In genomic region chr6:10403385-10404106, GRCh38 we compare ENCODE assay signal across 1 cellular context.
A peak's percentile ranks its signal among the peaks of the same experiment; 100 is the strongest.
TF ChIP-seq lines count a peak whose summit lies in the region.

No MANE protein-coding gene starts in this region.

TF ChIP-seq in K562, 482 proteins besides CTCF, POLR2A, EP300 and RAD21 (continued from another document and continues in another):
- TF ChIP-seq, protein P1, sequence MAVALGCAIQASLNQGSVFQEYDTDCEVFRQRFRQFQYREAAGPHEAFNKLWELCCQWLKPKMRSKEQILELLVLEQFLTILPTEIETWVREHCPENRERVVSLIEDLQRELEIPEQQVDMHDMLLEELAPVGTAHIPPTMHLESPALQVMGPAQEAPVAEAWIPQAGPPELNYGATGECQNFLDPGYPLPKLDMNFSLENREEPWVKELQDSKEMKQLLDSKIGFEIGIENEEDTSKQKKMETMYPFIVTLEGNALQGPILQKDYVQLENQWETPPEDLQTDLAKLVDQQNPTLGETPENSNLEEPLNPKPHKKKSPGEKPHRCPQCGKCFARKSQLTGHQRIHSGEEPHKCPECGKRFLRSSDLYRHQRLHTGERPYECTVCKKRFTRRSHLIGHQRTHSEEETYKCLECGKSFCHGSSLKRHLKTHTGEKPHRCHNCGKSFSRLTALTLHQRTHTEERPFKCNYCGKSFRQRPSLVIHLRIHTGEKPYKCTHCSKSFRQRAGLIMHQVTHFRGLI (CRISPR knock-in tag; IDR thresholded peaks at IDR 0.05): peak; percentile 52; the same call in 1 of the 2 replicates
- TF ChIP-seq FOSL1 (tag; conservative IDR thresholded peaks at IDR 0.05) (no peak; the same call in 1 of the 2 replicates), CBFA2T2 (conservative IDR thresholded peaks at IDR 0.05) (no peak), XRCC5 (IDR thresholded peaks at IDR 0.05; ENCODE audit: low read depth, low read length) (no peak), CBFA2T3 (IDR thresholded peaks at IDR 0.05) (no peak), TCF3 (CRISPR knock-in tag; IDR thresholded peaks at IDR 0.05) (0 out of 2 replicates have a peak, but pooled peaks have one; percentile 5), DLX4 (CRISPR knock-in tag; IDR thresholded peaks at IDR 0.05) (no peak), FOXK1 (CRISPR knock-in tag; IDR thresholded peaks at IDR 0.05; ENCODE audit: borderline replicate concordance) (0 out of 2 replicates have a peak, but pooled peaks have one; percentile 18), HNRNPL (IDR thresholded peaks at IDR 0.05; ENCODE audit: low read depth, low read length) (no peak), ZBTB8A (IDR thresholded peaks at IDR 0.05; ENCODE audit: partially characterized antibody) (no peak), ETV6 (IDR thresholded peaks at IDR 0.05; ENCODE audit: borderline replicate concordance in 1 of 2, low read depth in 2 of 2, low read length in 1 of 2) (no peak), ETV6 (CRISPR knock-in tag; IDR thresholded peaks at IDR 0.05; ENCODE audit: borderline replicate concordance) (no peak), E2F6 (IDR thresholded peaks at IDR 0.05; ENCODE audit: borderline replicate concordance in 1 of 2, extremely low read depth in 1 of 2, insufficient read depth in 1 of 2, insufficient read length in 1 of 2, low read depth in 1 of 2, low read length in 1 of 2, poor library complexity in 1 of 2, severe bottlenecking in 1 of 2) (no peak), RB1 (IDR thresholded peaks at IDR 0.05; ENCODE audit: low read depth) (no peak), ZNF76 (CRISPR knock-in tag; IDR thresholded peaks at IDR 0.05; ENCODE audit: borderline replicate concordance) (no peak), NCOA2 (IDR thresholded peaks at IDR 0.05; ENCODE audit: partially characterized antibody in 2 of 2) (peak in 1 of 2 experiments; percentile 33), KAT8 (IDR thresholded peaks at IDR 0.05; ENCODE audit: low read depth) (no peak), RCOR1 (IDR thresholded peaks at IDR 0.05; ENCODE audit: borderline replicate concordance in 1 of 2, low read depth in 2 of 2, low read length in 2 of 2) (no peak), ZNF133 (CRISPR knock-in tag; IDR thresholded peaks at IDR 0.05) (0 out of 2 replicates have a peak, but pooled peaks have one; percentile 50), ZNF717 (CRISPR knock-in tag; IDR thresholded peaks at IDR 0.05) (no peak), ETV5 (CRISPR knock-in tag; IDR thresholded peaks at IDR 0.05; ENCODE audit: low read depth) (peak; percentile 81), ZNF699 (CRISPR knock-in tag; IDR thresholded peaks at IDR 0.05; ENCODE audit: insufficient replicate concordance) (no peak), ZNF124 (CRISPR knock-in tag; IDR thresholded peaks at IDR 0.05) (no peak), TCF7 (IDR thresholded peaks at IDR 0.05; ENCODE audit: borderline replicate concordance) (no peak), POLR2AphosphoS2 (IDR thresholded peaks at IDR 0.05; ENCODE audit: low read length) (no peak), TRIM28 (IDR thresholded peaks at IDR 0.05) (peak; percentile 19; the same call in 1 of the 2 replicates), NFATC3 (IDR thresholded peaks at IDR 0.05) (no peak), IRF2 (CRISPR knock-in tag; IDR thresholded peaks at IDR 0.05) (no peak), ILF3 (IDR thresholded peaks at IDR 0.05; ENCODE audit: borderline replicate concordance) (no peak), THRAP3 (IDR thresholded peaks at IDR 0.05; ENCODE audit: borderline replicate concordance) (no peak), ZNF324 (CRISPR knock-in tag; IDR thresholded peaks at IDR 0.05) (no peak), ZFP36 (IDR thresholded peaks at IDR 0.05; ENCODE audit: low read depth, low read length, partially characterized antibody) (no peak), ZNF175 (CRISPR knock-in tag; IDR thresholded peaks at IDR 0.05; ENCODE audit: low read depth) (no peak), KAT7 (CRISPR knock-in tag; IDR thresholded peaks at IDR 0.05; ENCODE audit: borderline replicate concordance) (no peak), KHSRP (IDR thresholded peaks at IDR 0.05) (no peak), ZNF232 (CRISPR knock-in tag; IDR thresholded peaks at IDR 0.05) (no peak), SIN3A (IDR thresholded peaks at IDR 0.05; ENCODE audit: borderline replicate concordance in 2 of 2, control insufficient read depth in 1 of 2, low read depth in 2 of 2, low read length in 2 of 2) (0 out of 4 replicates have a peak, but pooled peaks of 1 of the 2 experiments have one; percentile 58), ZNF398 (CRISPR knock-in tag; IDR thresholded peaks at IDR 0.05) (no peak), THAP7 (CRISPR knock-in tag; IDR thresholded peaks at IDR 0.05) (no peak), PCBP1 (IDR thresholded peaks at IDR 0.05; ENCODE audit: low read depth, low read length, poor library complexity, severe bottlenecking) (no peak), ZNF23 (CRISPR knock-in tag; IDR thresholded peaks at IDR 0.05) (no peak), KLF1 (tag; IDR thresholded peaks at IDR 0.05) (no peak), SMARCE1 (IDR thresholded peaks at IDR 0.05) (peak; percentile 52; the same call in 1 of the 2 replicates), KLF16 (IDR thresholded peaks at IDR 0.05) (no peak; the same call in 1 of the 2 replicates), EGR1 (conservative IDR thresholded peaks at IDR 0.05) (no peak), PTBP1 (IDR thresholded peaks at IDR 0.05; ENCODE audit: low read depth, low read length) (no peak)
- TF ChIP-seq, protein P2, sequence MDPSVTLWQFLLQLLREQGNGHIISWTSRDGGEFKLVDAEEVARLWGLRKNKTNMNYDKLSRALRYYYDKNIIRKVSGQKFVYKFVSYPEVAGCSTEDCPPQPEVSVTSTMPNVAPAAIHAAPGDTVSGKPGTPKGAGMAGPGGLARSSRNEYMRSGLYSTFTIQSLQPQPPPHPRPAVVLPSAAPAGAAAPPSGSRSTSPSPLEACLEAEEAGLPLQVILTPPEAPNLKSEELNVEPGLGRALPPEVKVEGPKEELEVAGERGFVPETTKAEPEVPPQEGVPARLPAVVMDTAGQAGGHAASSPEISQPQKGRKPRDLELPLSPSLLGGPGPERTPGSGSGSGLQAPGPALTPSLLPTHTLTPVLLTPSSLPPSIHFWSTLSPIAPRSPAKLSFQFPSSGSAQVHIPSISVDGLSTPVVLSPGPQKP (CRISPR knock-in tag; IDR thresholded peaks at IDR 0.05): no peak
- TF ChIP-seq, protein P3, sequence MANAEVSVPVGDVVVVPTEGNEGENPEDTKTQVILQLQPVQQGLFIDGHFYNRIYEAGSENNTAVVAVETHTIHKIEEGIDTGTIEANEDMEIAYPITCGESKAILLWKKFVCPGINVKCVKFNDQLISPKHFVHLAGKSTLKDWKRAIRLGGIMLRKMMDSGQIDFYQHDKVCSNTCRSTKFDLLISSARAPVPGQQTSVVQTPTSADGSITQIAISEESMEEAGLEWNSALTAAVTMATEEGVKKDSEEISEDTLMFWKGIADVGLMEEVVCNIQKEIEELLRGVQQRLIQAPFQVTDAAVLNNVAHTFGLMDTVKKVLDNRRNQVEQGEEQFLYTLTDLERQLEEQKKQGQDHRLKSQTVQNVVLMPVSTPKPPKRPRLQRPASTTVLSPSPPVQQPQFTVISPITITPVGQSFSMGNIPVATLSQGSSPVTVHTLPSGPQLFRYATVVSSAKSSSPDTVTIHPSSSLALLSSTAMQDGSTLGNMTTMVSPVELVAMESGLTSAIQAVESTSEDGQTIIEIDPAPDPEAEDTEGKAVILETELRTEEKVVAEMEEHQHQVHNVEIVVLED (CRISPR knock-in tag; IDR thresholded peaks at IDR 0.05): no peak
- TF ChIP-seq, protein P4, sequence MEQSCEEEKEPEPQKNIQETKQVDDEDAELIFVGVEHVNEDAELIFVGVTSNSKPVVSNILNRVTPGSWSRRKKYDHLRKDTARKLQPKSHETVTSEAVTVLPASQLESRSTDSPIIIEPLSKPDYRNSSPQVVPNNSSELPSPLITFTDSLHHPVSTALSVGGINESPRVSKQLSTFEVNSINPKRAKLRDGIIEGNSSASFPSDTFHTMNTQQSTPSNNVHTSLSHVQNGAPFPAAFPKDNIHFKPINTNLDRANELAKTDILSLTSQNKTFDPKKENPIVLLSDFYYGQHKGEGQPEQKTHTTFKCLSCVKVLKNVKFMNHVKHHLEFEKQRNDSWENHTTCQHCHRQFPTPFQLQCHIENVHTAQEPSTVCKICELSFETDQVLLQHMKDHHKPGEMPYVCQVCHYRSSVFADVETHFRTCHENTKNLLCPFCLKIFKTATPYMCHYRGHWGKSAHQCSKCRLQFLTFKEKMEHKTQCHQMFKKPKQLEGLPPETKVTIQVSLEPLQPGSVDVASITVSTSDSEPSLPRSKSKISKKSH (CRISPR knock-in tag; IDR thresholded peaks at IDR 0.05): no peak
- TF ChIP-seq, protein P5, sequence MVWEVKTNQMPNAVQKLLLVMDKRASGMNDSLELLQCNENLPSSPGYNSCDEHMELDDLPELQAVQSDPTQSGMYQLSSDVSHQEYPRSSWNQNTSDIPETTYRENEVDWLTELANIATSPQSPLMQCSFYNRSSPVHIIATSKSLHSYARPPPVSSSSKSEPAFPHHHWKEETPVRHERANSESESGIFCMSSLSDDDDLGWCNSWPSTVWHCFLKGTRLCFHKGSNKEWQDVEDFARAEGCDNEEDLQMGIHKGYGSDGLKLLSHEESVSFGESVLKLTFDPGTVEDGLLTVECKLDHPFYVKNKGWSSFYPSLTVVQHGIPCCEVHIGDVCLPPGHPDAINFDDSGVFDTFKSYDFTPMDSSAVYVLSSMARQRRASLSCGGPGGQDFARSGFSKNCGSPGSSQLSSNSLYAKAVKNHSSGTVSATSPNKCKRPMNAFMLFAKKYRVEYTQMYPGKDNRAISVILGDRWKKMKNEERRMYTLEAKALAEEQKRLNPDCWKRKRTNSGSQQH (CRISPR knock-in tag; IDR thresholded peaks at IDR 0.05): 0 out of 2 replicates have a peak, but pooled peaks have one; percentile 19
- TF ChIP-seq, protein P6, sequence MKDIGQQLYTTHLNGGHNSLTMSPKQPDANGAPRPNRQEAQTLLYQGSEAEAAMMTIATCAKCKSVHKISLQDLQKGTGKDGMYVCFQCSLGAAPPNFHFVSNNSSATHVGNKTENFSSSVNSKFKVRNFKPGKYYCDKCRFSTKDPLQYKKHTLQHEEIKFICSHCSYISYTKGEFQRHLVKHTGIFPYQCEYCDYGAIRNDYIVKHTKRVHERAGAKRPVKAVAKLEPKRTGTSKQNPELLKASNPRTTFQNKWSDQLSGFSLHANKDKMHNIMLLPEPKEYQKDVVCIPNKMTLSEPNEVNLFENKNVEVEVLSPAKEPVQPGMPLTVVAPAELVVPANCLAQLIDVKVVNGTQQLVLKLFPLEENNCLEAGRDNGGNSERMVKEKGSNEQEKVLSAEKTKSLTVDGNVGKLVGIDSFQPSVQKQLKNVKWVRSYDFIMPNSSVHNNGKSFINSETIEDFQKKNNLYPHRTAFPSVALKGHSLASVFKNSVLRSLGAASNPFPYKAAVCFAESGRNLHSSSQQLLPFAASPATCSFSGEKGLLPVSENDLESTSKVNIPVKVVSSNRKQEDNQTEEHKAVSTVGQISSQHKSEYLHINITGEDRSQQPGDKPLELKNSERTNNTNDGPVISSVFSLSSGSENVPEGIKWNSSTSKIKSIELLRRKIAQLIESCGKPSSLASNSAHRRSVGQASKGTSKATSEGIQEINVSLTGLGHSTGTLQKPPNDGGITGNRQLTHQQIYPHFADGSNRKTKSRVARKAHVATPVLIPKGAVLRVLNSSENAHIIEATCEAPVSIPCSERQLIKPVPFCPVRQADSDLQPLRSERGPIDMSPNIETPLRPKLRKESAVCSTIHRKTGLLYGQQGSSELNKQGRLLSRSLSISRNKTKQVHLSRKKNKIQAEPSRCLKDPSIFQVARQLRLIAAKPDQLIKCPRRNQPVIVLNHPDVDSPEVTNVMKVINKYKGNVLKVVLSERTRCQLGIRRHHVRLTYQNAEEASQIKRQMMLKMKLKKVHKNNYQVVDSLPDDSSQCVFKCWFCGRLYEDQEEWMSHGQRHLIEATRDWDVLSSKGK (CRISPR knock-in tag; IDR thresholded peaks at IDR 0.05): no peak
- TF ChIP-seq, protein P7, sequence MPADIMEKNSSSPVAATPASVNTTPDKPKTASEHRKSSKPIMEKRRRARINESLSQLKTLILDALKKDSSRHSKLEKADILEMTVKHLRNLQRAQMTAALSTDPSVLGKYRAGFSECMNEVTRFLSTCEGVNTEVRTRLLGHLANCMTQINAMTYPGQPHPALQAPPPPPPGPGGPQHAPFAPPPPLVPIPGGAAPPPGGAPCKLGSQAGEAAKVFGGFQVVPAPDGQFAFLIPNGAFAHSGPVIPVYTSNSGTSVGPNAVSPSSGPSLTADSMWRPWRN (IDR thresholded peaks at IDR 0.05; ENCODE audit: low read depth): no peak
